18 cellular contexts compared by ENCODE assay signal in genomic region chr10:28559661-28560060, GRCh38. TPM values are rescaled to one million over a fixed set of nuclear protein-coding genes. Genes with fewer than 3 reads are reported as not detected.
DNase-seq lines count a peak whose midpoint lies in the region; ATAC-seq and TF ChIP-seq lines count a peak whose summit lies in the region.
"Had no signal": no experiment of that assay in that cellular context is flagged by ENCODE, and none has a peak within 500 bp of the region (broad histone marks: within the 10 kb centered on the region; RNA-seq: fewer than 3 reads in every experiment).

No MANE protein-coding gene starts in this region.

- no peak overlapping the region for H3K4me3 Mint-ChIP-seq in dendritic cell treated with granulocyte-macrophage colony-stimulating factor and Interleukin-4, amounts not matched to agents 40 ng/mL and 50 ng/mL, for 4 days
- H3K4me3 Mint-ChIP-seq in stimulated activated effector memory CD8-positive, alpha-beta T cell treated with anti-CD3 and anti-CD28 coated beads, Interleukin-12 subunit alpha, Interleukin-12 subunit beta, amount 100 ng/mL, for 72 hours = no peak overlapping the region
- H3K4me3 Mint-ChIP-seq: activated CD4-positive, alpha-beta memory T cell treated with anti-CD3 and anti-CD28 coated beads for 36 hours; activated T-cell treated with anti-CD3 and anti-CD28 coated beads, Interleukin-2, amount 50 U/mL, for 72 hours had no signal

- H3K36me3 ChIP-seq in left ventricle myocardium inferior (peaks cover 11% of the 10 kb centered on the region), heart left ventricle (peaks cover 0 to 57% (median 20%) of the 10 kb centered on the region in 9 donors)

- H3K4me3 ChIP-seq in left ventricle myocardium inferior (no peak overlapping the region), heart left ventricle (no peak overlapping the region)
- H3K4me3 ChIP-seq: A549, dorsolateral prefrontal cortex, SJSA1, testis had no signal

- H3K9me3 Mint-ChIP-seq in dendritic cell treated with granulocyte-macrophage colony-stimulating factor and Interleukin-4, amounts not matched to agents 40 ng/mL and 50 ng/mL, for 4 days = no peaks in the 10 kb centered on the region
- H3K9me3 Mint-ChIP-seq in stimulated activated effector memory CD8-positive, alpha-beta T cell treated with anti-CD3 and anti-CD28 coated beads, Interleukin-12 subunit alpha, Interleukin-12 subunit beta, amount 100 ng/mL, for 72 hours = no peaks in the 10 kb centered on the region
- H3K9me3 Mint-ChIP-seq: activated CD4-positive, alpha-beta memory T cell treated with anti-CD3 and anti-CD28 coated beads for 36 hours had no signal

- intact Hi-C loops in left ventricle myocardium inferior (cut with micrococcal nuclease) (no loop called here), heart left ventricle (cut with DNase I) (loop anchor here in 1 of 10 donors (10.0 kb wide), 1 partner anchor 125 kb away; no protein-coding TSS in a partner anchor)
- intact Hi-C loops in dendritic cell treated with granulocyte-macrophage colony-stimulating factor and Interleukin-4, amounts not matched to agents 40 ng/mL and 50 ng/mL, for 4 days (cut with micrococcal nuclease) = no loop called here

- WGBS in heart left ventricle, 4 donors = 52 to 61% (median 55%) methylated on average over 5 of the region's 5 CpGs

- TF ChIP-seq POLR2A in heart left ventricle (IDR thresholded peaks at IDR 0.05) = no peak

- ATAC-seq in heart left ventricle = no peak
- no peak for ATAC-seq in stimulated activated effector memory CD8-positive, alpha-beta T cell treated with anti-CD3 and anti-CD28 coated beads, Interleukin-12 subunit alpha, Interleukin-12 subunit beta, amount 100 ng/mL, for 72 hours
- no peak for ATAC-seq in HG02610 (IDR thresholded peaks at IDR 0.05; ENCODE audit: unreplicated experiment)
- ATAC-seq: activated T-cell treated with anti-CD3 and anti-CD28 coated beads, Interleukin-2, amount 50 U/mL, for 72 hours had no signal

- H3K27ac ChIP-seq in left ventricle myocardium inferior (replicated peaks) = peak overlapping the region; percentile 15
- peak overlapping the region in 1 of 12 donors; percentile 64 for H3K27ac ChIP-seq in heart left ventricle
- H3K27ac ChIP-seq: A549, HL-60, SJSA1, testis had no signal

- H3K4me1 ChIP-seq in left ventricle myocardium inferior (peaks cover 72% of the 10 kb centered on the region), heart left ventricle (peaks cover 0 to 86% (median 51%) of the 10 kb centered on the region in 12 donors)

- DNase-seq in left ventricle myocardium inferior (no peak), heart left ventricle (no peak), left kidney (ENCODE audit: low read depth, low spot score) (peak; percentile 88), cortex of kidney (lab: John Stamatoyannopoulos, UW) (no peak)
- DNase-seq in stimulated activated effector memory CD8-positive, alpha-beta T cell treated with anti-CD3 and anti-CD28 coated beads, Interleukin-12 subunit alpha, Interleukin-12 subunit beta, amount 100 ng/mL, for 72 hours (ENCODE audit: low spot score in 2 of 2) = no peak
- DNase-seq in activated CD4-positive, CD25-positive, alpha-beta regulatory T cell treated with anti-CD3 and anti-CD28 coated beads, Interleukin-2, amount 50 U/mL, for 72 hours = no peak
- DNase-seq: activated CD4-positive, alpha-beta memory T cell treated with anti-CD3 and anti-CD28 coated beads for 36 hours; activated T-cell treated with anti-CD3 and anti-CD28 coated beads, Interleukin-2, amount 50 U/mL, for 72 hours; amniotic stem cell; dorsolateral prefrontal cortex; NCI-H1436 treated with DMSO at 0.1 percent for 48 hours; NCI-H446; testis had no signal

- H3K27ac Mint-ChIP-seq in dendritic cell treated with granulocyte-macrophage colony-stimulating factor and Interleukin-4, amounts not matched to agents 40 ng/mL and 50 ng/mL, for 4 days = peak overlapping the region; percentile 47
- H3K27ac Mint-ChIP-seq in stimulated activated effector memory CD8-positive, alpha-beta T cell treated with anti-CD3 and anti-CD28 coated beads, Interleukin-12 subunit alpha, Interleukin-12 subunit beta, amount 100 ng/mL, for 72 hours = peak overlapping the region; percentile 12
- H3K27ac Mint-ChIP-seq: activated CD4-positive, alpha-beta memory T cell treated with anti-CD3 and anti-CD28 coated beads for 36 hours had no signal

- no peak for TF ChIP-seq CTCF in left ventricle myocardium inferior (IDR thresholded peaks at IDR 0.05; ENCODE audit: borderline replicate concordance)
- no peak for TF ChIP-seq CTCF in heart left ventricle (IDR thresholded peaks at IDR 0.05)

- H3K9me3 ChIP-seq in left ventricle myocardium inferior (replicated peaks) = no peaks in the 10 kb centered on the region
- H3K9me3 ChIP-seq in heart left ventricle = no peaks in the 10 kb centered on the region
- H3K9me3 ChIP-seq: A549, SJSA1, testis had no signal

- H3K27me3 ChIP-seq in left ventricle myocardium inferior (ENCODE audit: low read depth) (no peaks in the 10 kb centered on the region), heart left ventricle (no peaks in the 10 kb centered on the region)
- H3K27me3 ChIP-seq: dorsolateral prefrontal cortex, SJSA1, testis had no signal

- no peaks in the 10 kb centered on the region for H3K27me3 Mint-ChIP-seq in dendritic cell treated with granulocyte-macrophage colony-stimulating factor and Interleukin-4, amounts not matched to agents 40 ng/mL and 50 ng/mL, for 4 days
- H3K27me3 Mint-ChIP-seq: activated CD4-positive, alpha-beta memory T cell treated with anti-CD3 and anti-CD28 coated beads for 36 hours had no signal

- peaks cover 77% of the 10 kb centered on the region for H3K36me3 Mint-ChIP-seq in dendritic cell treated with granulocyte-macrophage colony-stimulating factor and Interleukin-4, amounts not matched to agents 40 ng/mL and 50 ng/mL, for 4 days (ENCODE audit: low read depth)
- H3K36me3 Mint-ChIP-seq in stimulated activated effector memory CD8-positive, alpha-beta T cell treated with anti-CD3 and anti-CD28 coated beads, Interleukin-12 subunit alpha, Interleukin-12 subunit beta, amount 100 ng/mL, for 72 hours = peaks cover 97% of the 10 kb centered on the region

- H3K4me1 Mint-ChIP-seq in dendritic cell treated with granulocyte-macrophage colony-stimulating factor and Interleukin-4, amounts not matched to agents 40 ng/mL and 50 ng/mL, for 4 days (ENCODE audit: low read depth) = peaks cover 66% of the 10 kb centered on the region
- peaks cover 64% of the 10 kb centered on the region for H3K4me1 Mint-ChIP-seq in stimulated activated effector memory CD8-positive, alpha-beta T cell treated with anti-CD3 and anti-CD28 coated beads, Interleukin-12 subunit alpha, Interleukin-12 subunit beta, amount 100 ng/mL, for 72 hours

RNA-seq across cellular contexts. Expression of gene WAC, which starts 26.7 kb away (rescaled TPM):
- total RNA-seq in left ventricle myocardium inferior (103 TPM), heart left ventricle (100 to 1,000 TPM in 7 of 9 donors, 10 to 100 TPM in 2; 83.6 to 124 (median 104) TPM)
- polyA plus RNA-seq in heart left ventricle = 10 to 100 TPM; 16.8 to 66.4 TPM
